Comparison of ENCODE assay signal across 8 cellular contexts in the genomic region with DNA sequence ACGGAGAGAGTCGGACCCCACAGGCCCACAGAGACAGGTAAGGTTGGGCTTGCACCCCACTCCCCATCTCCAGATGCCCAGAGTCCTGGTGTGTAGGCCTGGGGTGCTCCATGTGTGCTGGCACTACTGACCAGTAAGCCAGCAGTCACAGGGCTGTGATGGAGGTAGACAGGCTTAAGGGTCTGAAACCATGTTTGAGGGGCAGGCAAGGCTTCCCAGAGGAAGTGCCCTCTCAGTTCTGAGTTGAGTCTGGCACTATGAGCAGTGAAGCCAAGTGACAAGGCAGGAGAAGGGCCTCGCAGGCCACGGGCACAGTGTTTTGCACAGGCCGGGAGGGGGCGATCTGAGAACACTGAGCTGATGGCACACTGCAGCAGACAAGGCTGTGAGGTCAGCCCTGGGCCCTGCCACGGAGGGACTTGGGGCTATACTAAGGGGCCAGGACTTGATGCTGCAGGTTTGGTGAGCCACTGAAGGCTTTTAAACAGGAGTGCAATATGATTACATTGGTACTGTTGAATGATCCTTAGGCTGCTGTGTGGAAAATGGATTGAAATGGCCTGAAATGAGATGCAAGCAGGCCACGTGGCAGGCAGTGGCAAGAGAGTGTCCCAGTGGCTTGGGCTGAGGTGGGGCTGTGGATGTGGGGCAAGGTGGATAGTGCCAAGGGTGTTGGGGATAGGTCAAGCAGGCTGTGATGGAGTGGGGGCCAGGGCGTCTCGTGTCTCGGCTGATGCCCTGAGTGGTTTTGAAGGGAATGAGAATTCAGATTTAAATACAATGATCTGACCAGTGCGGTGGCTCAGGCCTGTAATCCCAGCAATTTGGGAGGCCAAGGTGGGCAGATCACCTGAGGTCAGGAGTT. TPM values are rescaled to one million over a fixed set of nuclear protein-coding genes. Genes with fewer than 3 reads are reported as not detected.
DNase-seq lines count a peak whose midpoint lies in the region; ATAC-seq and TF ChIP-seq lines count a peak whose summit lies in the region.

No MANE protein-coding gene starts in this region.

- TF ChIP-seq CTCF in Peyer's patch (IDR thresholded peaks at IDR 0.05) (peak; percentile 57 to 95 (median 83)), fibroblast of pulmonary artery (IDR thresholded peaks at IDR 0.05; ENCODE audit: low read length, missing control alignments) (peak; percentile 79), neutrophil (IDR thresholded peaks at IDR 0.05) (peak; percentile 70)

- H3K4me1 ChIP-seq in Peyer's patch (peaks cover 0 to 20% (median 2%) of the 10 kb centered on the region in 4 donors), neutrophil (ENCODE audit: control insufficient read depth in 1 of 2, insufficient read depth in 1 of 2, low read depth in 1 of 2, low read length in 1 of 2) (no peaks in the 10 kb centered on the region)

- DNase-seq in NCI-H2227 (lab: John Stamatoyannopoulos, UW; ENCODE audit: unreplicated experiment) (peak; percentile 29), NCI-H2227 treated with DMSO at 0.1 percent for 48 hours (lab: John Stamatoyannopoulos, UW) (no peak), Peyer's patch (peak; percentile 77 to 92 (median 89)), activated T-helper 1 cell treated with Interleukin-2 at 50 U/mL for 16 hours (ENCODE audit: low read depth) (peak; percentile 50), fibroblast of pulmonary artery (ENCODE audit: low read depth) (peak; percentile 75)

- H3K27me3 ChIP-seq in Peyer's patch (no peaks in the 10 kb centered on the region), neutrophil (peaks cover 34% of the 10 kb centered on the region)

- no peak for TF ChIP-seq POLR2A in Peyer's patch (IDR thresholded peaks at IDR 0.05)

- H3K4me3 ChIP-seq in Peyer's patch, result no peak overlapping the region
- no peak overlapping the region for H3K4me3 ChIP-seq in fibroblast of pulmonary artery (replicated peaks; ENCODE audit: low read depth, low read length)
- no peak overlapping the region for H3K4me3 ChIP-seq in neutrophil (ENCODE audit: low read depth in 1 of 2, low read length in 1 of 2)

- H3K36me3 ChIP-seq in Peyer's patch (no peaks in the 10 kb centered on the region), neutrophil (no peaks in the 10 kb centered on the region)

- H3K9me3 ChIP-seq in Peyer's patch, result no peaks in the 10 kb centered on the region
- H3K9me3 ChIP-seq in neutrophil, result no peaks in the 10 kb centered on the region

- H3K27ac ChIP-seq in Peyer's patch, result no peak overlapping the region
- H3K27ac ChIP-seq in neutrophil, result no peak overlapping the region
- peak overlapping the region; percentile 21 for H3K27ac ChIP-seq in temporal lobe (ENCODE audit: low read depth, low read length)

- peak; percentile 84 for ATAC-seq in HG03354 (IDR thresholded peaks at IDR 0.05; ENCODE audit: poor library complexity, severe bottlenecking, unreplicated experiment)

RNA-seq across cellular contexts. Expression of a gene that starts 20.3 kb away (rescaled TPM):
- 1 to 10 TPM in 3 of 4 donors, not detected in 1; 1.4 to 2.4 (median 1.4) TPM for total RNA-seq in Peyer's patch
- 15.0 TPM for total RNA-seq in temporal lobe

RNA-seq across cellular contexts. Expression of a gene that starts 34.3 kb away (rescaled TPM):
- total RNA-seq in Peyer's patch (100 to 1,000 TPM; 138 to 304 (median 176) TPM), temporal lobe (12.8 TPM)

RNA-seq across cellular contexts. Expression of a gene that starts 34.5 kb away (rescaled TPM):
- total RNA-seq in Peyer's patch, result under 1 TPM in 1 of 4 donors, not detected in 3; 0.80 TPM
- total RNA-seq in temporal lobe, result 0.25 TPM

RNA-seq across cellular contexts. Expression of a gene that starts 45.1 kb away (rescaled TPM):
- total RNA-seq in Peyer's patch (1 to 10 TPM in 1 of 4 donors, not detected in 3; 6.8 TPM), temporal lobe (3.0 TPM)

Comparison
In these comparisons a context has a peak if more than half of its experiments do, and no peak if none do; other contexts are left out.
1. RNA of a gene that starts 34.3 kb away (total RNA-seq): 138 to 304 TPM in Peyer's patch; 12.8 TPM in temporal lobe (single experiment); every median in the first group is over 10 times any median in the second.
2. Peak in every context shown above with its lines, with median percentiles within 50 percentile points of each other: CTCF ChIP-seq.